Comparison of ENCODE assay signal across 8 cellular contexts in the genomic region with DNA sequence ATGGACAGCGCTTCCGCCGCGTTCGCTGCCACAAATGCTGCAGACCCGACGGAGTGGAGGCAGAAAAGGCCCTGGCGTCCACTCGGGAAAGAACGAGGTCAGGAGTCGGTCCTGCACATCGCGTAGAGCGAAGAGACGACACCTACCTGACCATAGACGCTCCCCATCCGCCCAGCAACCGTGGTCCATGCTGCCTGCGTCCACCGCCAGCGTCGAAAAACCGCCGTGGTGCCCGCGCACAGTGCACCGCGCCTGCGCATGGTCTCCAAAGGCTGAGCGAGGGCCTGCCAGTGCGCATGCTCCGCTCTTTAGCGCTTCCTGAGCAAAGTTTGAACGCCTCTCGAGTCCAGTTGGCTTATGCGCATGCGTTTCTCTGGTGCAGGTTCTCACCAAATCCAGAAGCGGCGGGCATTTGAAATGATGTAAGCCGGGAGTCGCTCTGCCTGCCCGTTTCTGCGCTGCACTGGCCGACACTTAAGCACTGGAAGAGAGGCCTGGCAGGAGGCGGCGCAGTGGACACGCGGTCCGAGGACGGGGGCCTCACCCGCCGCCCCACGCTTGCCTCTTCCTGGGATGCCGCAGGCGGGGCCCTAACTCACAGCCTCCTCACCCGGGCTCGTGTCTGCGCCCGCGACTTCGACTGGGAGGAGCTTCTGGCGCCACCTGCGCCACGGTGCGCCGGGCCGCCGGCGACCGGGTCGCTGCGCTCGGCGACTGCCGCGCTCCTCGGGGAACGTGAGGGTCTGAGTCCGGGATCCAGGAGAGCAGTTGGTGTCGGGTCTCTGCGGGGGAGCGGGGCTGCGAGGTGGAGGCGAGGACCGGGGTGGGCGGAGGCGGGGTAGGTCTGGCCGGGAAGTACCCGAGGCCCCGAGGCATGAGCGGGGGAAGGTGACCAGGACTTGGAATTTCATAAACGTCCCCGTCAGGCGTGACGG. TPM values are rescaled to one million over a fixed set of nuclear protein-coding genes. Genes with fewer than 3 reads are reported as not detected.
DNase-seq lines count a peak whose midpoint lies in the region; FAIRE-seq and TF ChIP-seq lines count a peak whose summit lies in the region.

A gene with protein sequence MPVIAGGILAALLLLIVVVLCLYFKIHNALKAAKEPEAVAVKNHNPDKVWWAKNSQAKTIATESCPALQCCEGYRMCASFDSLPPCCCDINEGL (minus strand): TSS at position 243 of the 935 bp plus-strand sequence. CDS start 29,066 bp downstream, outside the sequence.

- TF ChIP-seq POLR2A in esophagus muscularis mucosa (IDR thresholded peaks at IDR 0.05; ENCODE audit: low read depth): no peak

- peak within 1 kb of the TSS; percentile 79 for H3K4me3 ChIP-seq in OCI-LY7 (ENCODE audit: low read depth, low read length, poor library complexity, severe bottlenecking)
- H3K4me3 ChIP-seq in esophagus muscularis mucosa: peak within 1 kb of the TSS; percentile 59 to 74 (median 69)

- WGBS in esophagus muscularis mucosa: 8% methylated on average over 62 of the region's 95 CpGs

- no peaks in the 10 kb centered on the region for H3K9me3 ChIP-seq in OCI-LY7 (ENCODE audit: low read length)
- H3K9me3 ChIP-seq in esophagus muscularis mucosa: no peaks in the 10 kb centered on the region

- no peak for FAIRE-seq in HTR-8/SVneo (lab: Jason Lieb, UNC)

- H4K20me1 ChIP-seq in OCI-LY7 (ENCODE audit: insufficient read depth, low read length): no peaks in the 10 kb centered on the region

- no peak for TF ChIP-seq EP300 in esophagus muscularis mucosa (IDR thresholded peaks at IDR 0.05)

- H3K27ac ChIP-seq in OCI-LY7 (ENCODE audit: low read depth, low read length, poor library complexity, severe bottlenecking): peak within 1 kb of the TSS; percentile 64
- peak within 1 kb of the TSS; percentile 55 to 65 (median 60) for H3K27ac ChIP-seq in esophagus muscularis mucosa (replicated peaks in 1 of 4)

- H3K9me2 ChIP-seq in OCI-LY7 (ENCODE audit: insufficient read depth, low read length): no peaks in the 10 kb centered on the region

- H3K4me1 ChIP-seq in OCI-LY7 (ENCODE audit: insufficient read depth, low read length, poor library complexity, severe bottlenecking): no peaks in the 10 kb centered on the region
- peaks cover 10 to 23% (median 17%) of the 10 kb centered on the region in 4 donors for H3K4me1 ChIP-seq in esophagus muscularis mucosa

- CTCF ChIA-PET in OCI-LY7 (lab: Charles Lee; ENCODE audit: unreplicated experiment): no interaction called here

- peaks cover 22% of the 10 kb centered on the region; the same call in 1 of the 2 replicates for H3K79me2 ChIP-seq in OCI-LY7 (ENCODE audit: insufficient read depth, low read depth, low read length)

- intact Hi-C loops in OCI-LY7 (cut with micrococcal nuclease; ENCODE audit: unreplicated experiment): loop anchor here (2.0 kb wide), 1 partner anchor 73 kb away; no protein-coding TSS in a partner anchor
- intact Hi-C loops in esophagus muscularis mucosa (cut with DNase I): no loop called here

- peak within 1 kb of the TSS; percentile 53 for H2AFZ ChIP-seq in OCI-LY7 (ENCODE audit: low read length)

- peak within 1 kb of the TSS; percentile 79 for H3K4me2 ChIP-seq in OCI-LY7 (ENCODE audit: low read length)

- TF ChIP-seq CTCF in GM20000 (IDR thresholded peaks at IDR 0.05; ENCODE audit: extremely low read depth, missing control alignments) (no peak), OCI-LY7 (conservative IDR thresholded peaks at IDR 0.05; ENCODE audit: low read length) (no peak), esophagus muscularis mucosa (IDR thresholded peaks at IDR 0.05) (peak in 1 of 3 experiments; percentile 3)

- no peaks in the 10 kb centered on the region for H3K27me3 ChIP-seq in esophagus muscularis mucosa

- POLR2A ChIA-PET in OCI-LY7 (lab: Charles Lee): no interaction called here

- DNase-seq in COLO829 (ENCODE audit: low spot score) (peak; percentile 90), GM20000 (ENCODE audit: low spot score) (peak; percentile 94), HTR-8/SVneo (ENCODE audit: insufficient read length, low spot score) (peak; percentile 79), OCI-LY7 (ENCODE audit: low spot score) (peak; percentile 93), esophagus muscularis mucosa (ENCODE audit: extremely low spot score) (peak; percentile 96), myocyte (ENCODE audit: low read depth) (peak; percentile 99)
- DNase-seq in activated T-cell treated with anti-CD3 and anti-CD28 coated beads, Interleukin-2, amount 50 U/mL, for 1 hour: peak; percentile 88
- DNase-seq in stimulated activated naive CD4-positive, alpha-beta T cell (lab: John Stamatoyannopoulos, UW): peak; percentile 81 to 95 (median 94)

- BruUV-seq in OCI-LY7 (replicated peaks; lab: Mats Ljungman, UMichigan): no TSS peak

- H3K36me3 ChIP-seq in OCI-LY7 (ENCODE audit: insufficient read depth, low read length): peaks cover 6% of the 10 kb centered on the region; the same call in 1 of the 2 replicates
- no peaks in the 10 kb centered on the region for H3K36me3 ChIP-seq in esophagus muscularis mucosa

RNA-seq across cellular contexts. Expression of the gene that starts here (rescaled TPM):
- total RNA-seq in OCI-LY7 (2014; rRNA removed; shearing (Covaris generic)): 8.4 and 11.1 TPM in 2 replicates
- 7.9 and 10.1 TPM in 2 replicates for total RNA-seq in OCI-LY7 (2022)
- 1 to 10 TPM in 3 of 4 donors, not detected in 1; 1.2 to 3.1 (median 2.7) TPM for total RNA-seq in esophagus muscularis mucosa
- 5.0 and 10.1 TPM in 2 replicates for total RNA-seq in myocyte
- 14.3 TPM for polyA plus RNA-seq in myocyte (2012)

Comparison
In these comparisons a context has a peak if more than half of its experiments do, and no peak if none do; other contexts are left out.
1. Peak in every context shown above with its lines: DNase-seq, H3K4me3 ChIP-seq and H3K27ac ChIP-seq.